Comparison of ENCODE assay signal across 8 cellular contexts in the genomic region with DNA sequence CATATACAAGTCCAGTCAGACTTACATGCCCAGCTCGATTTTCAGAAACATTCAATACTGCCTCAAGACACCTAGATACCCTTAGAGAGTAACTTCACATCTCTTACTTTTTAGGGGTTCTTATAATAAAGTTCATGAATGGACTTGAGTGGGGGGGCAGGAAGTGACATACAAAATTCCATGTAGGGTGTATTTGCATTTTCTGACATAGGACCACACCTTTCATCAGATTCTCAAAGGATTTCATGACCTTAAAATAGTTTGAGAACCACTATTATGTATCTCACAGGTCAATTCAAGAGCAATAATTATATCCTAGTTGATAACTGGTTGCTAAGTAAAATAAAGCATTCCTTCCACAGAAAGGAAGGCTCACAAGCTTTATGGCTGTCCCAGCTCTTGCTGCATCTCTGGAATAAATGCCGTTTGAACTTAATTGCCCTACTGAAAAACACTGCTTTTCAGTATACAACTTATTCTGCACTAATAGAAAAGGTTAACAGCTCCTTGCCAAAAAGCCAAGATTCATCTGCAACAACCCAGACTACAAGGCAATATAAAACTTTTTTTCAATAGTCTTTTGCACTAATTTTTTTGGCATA. TPM values are rescaled to one million over a fixed set of nuclear protein-coding genes. Genes with fewer than 3 reads are reported as not detected.
DNase-seq lines count a peak whose midpoint lies in the region; ATAC-seq, FAIRE-seq and TF ChIP-seq lines count a peak whose summit lies in the region.

No MANE protein-coding gene starts in this region.

- peak overlapping the region; percentile 80 for H3K4me3 ChIP-seq in epithelial cell of proximal tubule (ENCODE audit: low read depth, low read length)
- no peak overlapping the region for H3K4me3 ChIP-seq in H7 (ENCODE audit: insufficient read depth, low read depth, low read length)

- no peak for TF ChIP-seq POLR2A in GM12892 (IDR thresholded peaks at IDR 0.05; ENCODE audit: low read depth, low read length)

- no peak for ATAC-seq in HG03342 (IDR thresholded peaks at IDR 0.05; ENCODE audit: unreplicated experiment)
- ATAC-seq in GM18858 (IDR thresholded peaks at IDR 0.05; ENCODE audit: unreplicated experiment) = no peak

- no peaks in the 10 kb centered on the region for H3K36me3 ChIP-seq in H7 (replicated peaks; ENCODE audit: control insufficient read depth, insufficient read depth, low read length)

- DNase-seq in GM12892 (ENCODE audit: insufficient read length) (no peak), RKO (ENCODE audit: low spot score) (peak; percentile 55), epithelial cell of proximal tubule (ENCODE audit: low read depth) (no peak), pons (ENCODE audit: low spot score) (peak; percentile 42), H7 (no peak)
- DNase-seq in stimulated activated CD4-positive, alpha-beta T cell treated with anti-CD3 and anti-CD28 coated beads, Interleukin-4, amount 100 ng/mL, for 4 hours = no peak

- FAIRE-seq in GM12892 (lab: Jason Lieb, UNC) = peak; percentile 66

- H3K27me3 ChIP-seq in H7 (ENCODE audit: control insufficient read depth, insufficient read depth, low read length) = no peaks in the 10 kb centered on the region

- no peak for TF ChIP-seq CTCF in epithelial cell of proximal tubule (conservative IDR thresholded peaks at IDR 0.05; ENCODE audit: low read depth, low read length)

RNA-seq across cellular contexts. Expression of a gene that starts 2.3 kb away (rescaled TPM):
- 110 TPM for polyA plus RNA-seq in GM12892 (2012; ENCODE audit: missing spikeins)
- 22.6 and 116 TPM in 2 replicates for total RNA-seq in epithelial cell of proximal tubule
- 37.3 and 76.5 TPM in 2 replicates for total RNA-seq in H7 (2014; rRNA removed; shearing (Covaris generic))

RNA-seq across cellular contexts. Expression of a gene that starts 15.9 kb away (rescaled TPM):
- polyA plus RNA-seq in GM12892 (2012; ENCODE audit: missing spikeins) = 4.9 TPM
- total RNA-seq in epithelial cell of proximal tubule = 2.9 and 3.6 TPM in 2 replicates
- 0.38 and 1.3 TPM in 2 replicates for total RNA-seq in H7 (2014; rRNA removed; shearing (Covaris generic))

Comparison
In these comparisons a context has a peak if more than half of its experiments do, and no peak if none do; other contexts are left out.
1. DNase-seq: peak in RKO (single experiment) and pons (single experiment); none in GM12892 (single experiment), epithelial cell of proximal tubule (single experiment), stimulated activated CD4-positive, alpha-beta T cell treated with anti-CD3 and anti-CD28 coated beads, Interleukin-4, amount 100 ng/mL, for 4 hours (0 of 2) and H7 (single experiment).